In genomic region chr7:99918959-99919813, GRCh38 we compare ENCODE assay signal across 8 cellular contexts. TPM values are rescaled to one million over a fixed set of nuclear protein-coding genes. Genes with fewer than 3 reads are reported as not detected.
DNase-seq lines count a peak whose midpoint lies in the region; ATAC-seq lines count a peak whose summit lies in the region.

Gene TRIM4, minus strand, starts transcription at chr7:99919530. Its CDS starts 129 bp downstream, at chr7:99919401.

- peak; percentile 97 for DNase-seq in AG20443 (ENCODE audit: low spot score)
- peak; percentile 59 for DNase-seq in NCI-H446 treated with DMSO at 0.1 percent for 48 hours (lab: John Stamatoyannopoulos, UW)
- peak; percentile 82 to 86 for DNase-seq in activated CD4-positive, alpha-beta T cell treated with anti-CD3 and anti-CD28 coated beads for 24 hours (ENCODE audit: low read depth in 2 of 2)
- peak; percentile 91 for DNase-seq in cerebellum (ENCODE audit: low spot score)
- peak; percentile 93 for DNase-seq in left kidney (ENCODE audit: low read depth, low spot score)
- DNase-seq in stimulated activated CD4-positive, alpha-beta T cell treated with anti-CD3 and anti-CD28 coated beads, Interleukin-2, amount 100 ng/mL, for 48 hours: peak; percentile 85 to 87

- ATAC-seq in GM19025 (IDR thresholded peaks at IDR 0.05; ENCODE audit: low read depth, unreplicated experiment): peak; percentile 97
- ATAC-seq in HG03342 (IDR thresholded peaks at IDR 0.05; ENCODE audit: unreplicated experiment): peak; percentile 95

RNA-seq across cellular contexts. Expression of gene TRIM4, which starts in this region (rescaled TPM):
- 20.7 TPM for total RNA-seq in cerebellum

Comparison
In these comparisons a context has a peak if more than half of its experiments do, and no peak if none do; other contexts are left out.
1. Peak in every context shown above with its lines: DNase-seq and ATAC-seq.